1 cellular context compared by ENCODE assay signal in genomic region chr2:240586919-240587800, GRCh38.
TF ChIP-seq lines count a peak whose summit lies in the region.

No MANE protein-coding gene starts in this region.

TF ChIP-seq in IMR-90, 13 proteins besides CTCF, POLR2A, EP300 and RAD21:
- TF ChIP-seq MAZ (IDR thresholded peaks at IDR 0.05; ENCODE audit: borderline replicate concordance, low read depth, low read length) (no peak), CEBPB (IDR thresholded peaks at IDR 0.05; ENCODE audit: low read depth, low read length) (no peak), MAFK (IDR thresholded peaks at IDR 0.05; ENCODE audit: low read depth, low read length) (no peak), ELK1 (IDR thresholded peaks at IDR 0.05; ENCODE audit: borderline replicate concordance, low read depth, low read length) (no peak), FOS (IDR thresholded peaks at IDR 0.05; ENCODE audit: low read depth, low read length) (no peak), USF2 (IDR thresholded peaks at IDR 0.05; ENCODE audit: low read depth, low read length) (no peak; the same call in 1 of the 2 replicates), BHLHE40 (IDR thresholded peaks at IDR 0.05; ENCODE audit: low read depth, low read length) (no peak), NFE2L2 (IDR thresholded peaks at IDR 0.05; ENCODE audit: low read depth, low read length) (no peak), RCOR1 (IDR thresholded peaks at IDR 0.05; ENCODE audit: insufficient replicate concordance, low read length) (no peak), SMC3 (IDR thresholded peaks at IDR 0.05; ENCODE audit: low read depth, low read length) (no peak), RFX5 (IDR thresholded peaks at IDR 0.05; ENCODE audit: low read depth, low read length) (no peak), MXI1 (IDR thresholded peaks at IDR 0.05; ENCODE audit: borderline replicate concordance, low read depth, low read length) (no peak), CHD1 (IDR thresholded peaks at IDR 0.05; ENCODE audit: low read depth, low read length) (no peak)
